In the genomic region with DNA sequence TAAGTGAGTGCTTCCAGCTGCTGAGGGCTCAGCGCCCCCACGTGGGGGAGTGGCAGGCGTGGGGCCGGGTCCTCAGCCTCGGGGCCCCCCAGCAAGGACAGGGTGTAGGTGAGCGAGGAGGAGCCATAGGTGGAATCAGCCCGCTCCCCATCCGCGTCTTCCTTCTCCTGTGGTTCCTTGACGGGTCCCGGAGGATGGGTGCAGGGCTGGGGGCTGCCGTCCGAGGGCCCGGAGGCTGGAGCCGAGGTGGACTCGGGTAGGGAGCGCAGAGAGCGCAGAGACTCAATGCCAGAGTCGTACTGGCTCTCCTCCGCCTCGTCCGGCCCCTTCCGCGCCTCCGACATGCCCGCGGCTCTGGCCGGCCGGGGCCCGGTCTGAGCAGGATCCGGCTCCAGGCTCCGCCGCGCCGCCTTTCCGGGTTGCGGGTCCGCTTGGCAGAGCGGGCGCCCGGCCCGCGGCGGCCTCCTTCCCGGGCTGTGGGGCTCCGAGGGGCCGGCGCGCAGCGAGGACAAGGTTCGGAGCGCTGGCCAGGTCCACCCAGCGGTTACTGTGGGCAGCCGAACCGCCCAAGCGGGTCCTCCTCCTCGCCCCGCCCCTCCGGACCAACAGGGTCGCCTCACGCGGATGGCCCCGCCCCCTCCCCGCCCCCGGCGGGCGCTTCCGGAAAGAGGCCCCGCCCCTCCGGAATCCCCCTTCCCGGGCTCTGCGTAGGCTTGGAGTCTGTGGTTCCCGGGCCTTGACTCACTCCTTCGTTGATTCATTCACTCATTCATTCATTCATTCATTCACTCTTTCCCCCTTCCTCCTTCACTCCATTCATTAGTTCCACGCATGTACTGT, we compare ENCODE assay signal across 8 cellular contexts.
DNase-seq lines count a peak whose midpoint lies in the region; ATAC-seq lines count a peak whose summit lies in the region.

TSS of gene NFKBIE (minus strand) at position 549 of the 840 bp plus-strand sequence. CDS start at position 344, 205 bp downstream.

- DNase-seq in SIG-M5 treated with dmso at 0.1 percent for 504 hours (lab: John Stamatoyannopoulos, UW; ENCODE audit: unreplicated experiment), result peak; percentile 65
- DNase-seq in SIG-M5 (lab: John Stamatoyannopoulos, UW), result no peak
- DNase-seq in NCI-H2227 treated with DMSO at 0.1 percent for 48 hours (lab: John Stamatoyannopoulos, UW), result peak; percentile 66
- DNase-seq in activated CD4-positive, CD25-positive, alpha-beta regulatory T cell (lab: John Stamatoyannopoulos, UW), result peak; percentile 83 to 94 (median 88)
- DNase-seq in central memory CD4-positive, alpha-beta T cell, result peak; percentile 94
- peak; percentile 93 for DNase-seq in iris pigment epithelial cell (ENCODE audit: low read depth)
- peak; percentile 97 for DNase-seq in stimulated activated CD4-positive, alpha-beta T cell treated with anti-CD3 and anti-CD28 coated beads, Interleukin-12 subunit alpha, Interleukin-12 subunit beta, amount 100 ng/mL, for 4 hours

- ATAC-seq in HG03095 (IDR thresholded peaks at IDR 0.05; ENCODE audit: unreplicated experiment), result peak; percentile 33
